In genomic region chr2:106304612-106305184, GRCh38 we compare ENCODE assay signal across 35 cellular contexts.
"Had no signal": no experiment of that assay in that cellular context is flagged by ENCODE, and none has a peak within 500 bp of the region (broad histone marks: within the 10 kb centered on the region; RNA-seq: fewer than 3 reads in every experiment).

No MANE protein-coding gene starts in this region.

- H3K4me1 ChIP-seq: adrenal gland, ascending aorta, breast epithelium, colonic mucosa had no signal

- H3K9me3 Mint-ChIP-seq: activated CD4-positive, alpha-beta memory T cell treated with anti-CD3 and anti-CD28 coated beads for 36 hours; activated CD4-positive, alpha-beta T cell treated with anti-CD3 and anti-CD28 coated beads, Interleukin-2, amount 10 ng/mL, durations not matched to agents 24 days and 14 days; activated naive CD4-positive, alpha-beta T cell treated with anti-CD3 and anti-CD28 coated beads for 36 hours; activated naive CD4-positive, alpha-beta T cell treated with anti-CD3 and anti-CD28 coated beads, Interleukin-2, amount 50 U/mL, for 24 hours; activated naive CD8-positive, alpha-beta T cell treated with anti-CD3 and anti-CD28 coated beads for 36 hours; activated naive CD8-positive, alpha-beta T cell treated with anti-CD3 and anti-CD28 coated beads, Interleukin-2, amount 50 U/mL, for 24 hours; activated T-helper 1 cell treated with anti-CD3 and anti-CD28 coated beads, Interleukin-12 subunit alpha, Interleukin-12 subunit beta, Interleukin-2, Interleukin-4 antibody, amounts not matched to agents 30 ng/mL and 10 ng/mL and 1 ng/mL, durations not matched to agents 14 hours and 24 hours and 36 hours; activated T-helper 2 cell treated with anti-CD3 and anti-CD28 coated beads, Interferon-gamma antibody, Interleukin-2, Interleukin-4, amounts not matched to agents 10 μg/mL and 5 μg/mL and 100 μg/mL, durations not matched to agents 14 hours and 24 hours and 36 hours; endodermal cell; T-helper 2 cell treated with Interferon-gamma antibody and Interleukin-4, amounts not matched to agents 5 μg/mL and 100 μg/mL, for 36 hours had no signal

- H3K4me3 Mint-ChIP-seq: activated CD4-positive, alpha-beta memory T cell treated with anti-CD3 and anti-CD28 coated beads for 36 hours; activated CD4-positive, alpha-beta T cell treated with anti-CD3 and anti-CD28 coated beads for 36 hours; activated CD4-positive, alpha-beta T cell treated with anti-CD3 and anti-CD28 coated beads, Interleukin-2, amount 10 ng/mL, durations not matched to agents 24 days and 14 days; activated CD8-positive, alpha-beta memory T cell treated with anti-CD3 and anti-CD28 coated beads, Interleukin-2, amount 10 ng/mL, durations not matched to agents 7 days and 5 days; activated CD8-positive, alpha-beta T cell treated with anti-CD3 and anti-CD28 coated beads, Interleukin-2, amount 10 ng/mL, durations not matched to agents 7 days and 5 days; activated naive CD4-positive, alpha-beta T cell treated with anti-CD3 and anti-CD28 coated beads for 36 hours; activated naive CD4-positive, alpha-beta T cell treated with anti-CD3 and anti-CD28 coated beads, Interleukin-2, amount 50 U/mL, for 24 hours; activated naive CD8-positive, alpha-beta T cell treated with anti-CD3 and anti-CD28 coated beads for 36 hours; activated naive CD8-positive, alpha-beta T cell treated with anti-CD3 and anti-CD28 coated beads, Interleukin-2, amount 50 U/mL, for 24 hours; activated T-helper 1 cell treated with anti-CD3 and anti-CD28 coated beads, Interleukin-12 subunit alpha, Interleukin-12 subunit beta, Interleukin-2, Interleukin-4 antibody, amounts not matched to agents 30 ng/mL and 10 ng/mL and 1 ng/mL, durations not matched to agents 14 hours and 24 hours and 36 hours; brain; endodermal cell; T-helper 17 cell; T-helper 2 cell treated with Interferon-gamma antibody and Interleukin-4, amounts not matched to agents 5 μg/mL and 100 μg/mL, for 36 hours had no signal

- H3K4me3 ChIP-seq: adrenal gland, ascending aorta, breast epithelium, cardiac muscle cell, colonic mucosa had no signal

- DNase-seq: activated CD4-positive, alpha-beta memory T cell treated with anti-CD3 and anti-CD28 coated beads for 36 hours; activated CD4-positive, alpha-beta T cell treated with anti-CD3 and anti-CD28 coated beads for 36 hours; activated CD4-positive, alpha-beta T cell treated with anti-CD3 and anti-CD28 coated beads, Interleukin-2, amount 10 ng/mL, durations not matched to agents 24 days and 14 days; activated CD4-positive, CD25-positive, alpha-beta regulatory T cell; activated CD4-positive, CD25-positive, alpha-beta regulatory T cell treated with anti-CD3 and anti-CD28 coated beads, Interleukin-2, amount 50 U/mL, for 72 hours; activated CD8-positive, alpha-beta memory T cell treated with anti-CD3 and anti-CD28 coated beads, Interleukin-2, amount 10 ng/mL, durations not matched to agents 7 days and 5 days; activated CD8-positive, alpha-beta memory T cell treated with anti-CD3 and anti-CD28 coated beads, Interleukin-2, amount 50 U/mL, for 4 hours; activated CD8-positive, alpha-beta T cell treated with anti-CD3 and anti-CD28 coated beads, Interleukin-2, amount 10 ng/mL, durations not matched to agents 7 days and 5 days; activated effector memory CD4-positive, alpha-beta T cell treated with anti-CD3 and anti-CD28 coated beads, Interleukin-2, amount 50 U/mL, for 16 hours; activated naive CD4-positive, alpha-beta T cell treated with anti-CD3 and anti-CD28 coated beads for 36 hours; activated naive CD8-positive, alpha-beta T cell treated with anti-CD3 and anti-CD28 coated beads for 36 hours; activated naive CD8-positive, alpha-beta T cell treated with anti-CD3 and anti-CD28 coated beads, Interleukin-2, amount 50 U/mL, for 24 hours; activated T-cell treated with anti-CD3 and anti-CD28 coated beads, Interleukin-2, amount 50 U/mL, for 1 hour; activated T-cell treated with anti-CD3 and anti-CD28 coated beads, Interleukin-2, amount 50 U/mL, for 48 hours; adrenal gland; central memory CD4-positive, alpha-beta T cell; cerebellar nuclear complex; colonic mucosa; effector memory CD4-positive, alpha-beta T cell; endodermal cell; foreskin fibroblast; SW 1271; T-helper 1 cell; T-helper 17 cell; T1000; WERI-Rb-1 had no signal

- H3K27ac Mint-ChIP-seq: activated CD4-positive, alpha-beta memory T cell treated with anti-CD3 and anti-CD28 coated beads for 36 hours; activated CD4-positive, alpha-beta T cell treated with anti-CD3 and anti-CD28 coated beads for 36 hours; activated CD4-positive, alpha-beta T cell treated with anti-CD3 and anti-CD28 coated beads, Interleukin-2, amount 10 ng/mL, durations not matched to agents 24 days and 14 days; activated CD8-positive, alpha-beta memory T cell treated with anti-CD3 and anti-CD28 coated beads, Interleukin-2, amount 10 ng/mL, durations not matched to agents 7 days and 5 days; activated CD8-positive, alpha-beta T cell treated with anti-CD3 and anti-CD28 coated beads, Interleukin-2, amount 10 ng/mL, durations not matched to agents 7 days and 5 days; activated naive CD4-positive, alpha-beta T cell treated with anti-CD3 and anti-CD28 coated beads for 36 hours; activated naive CD4-positive, alpha-beta T cell treated with anti-CD3 and anti-CD28 coated beads, Interleukin-2, amount 50 U/mL, for 24 hours; activated naive CD8-positive, alpha-beta T cell treated with anti-CD3 and anti-CD28 coated beads for 36 hours; activated naive CD8-positive, alpha-beta T cell treated with anti-CD3 and anti-CD28 coated beads, Interleukin-2, amount 50 U/mL, for 24 hours; activated T-helper 1 cell treated with anti-CD3 and anti-CD28 coated beads, Interleukin-12 subunit alpha, Interleukin-12 subunit beta, Interleukin-2, Interleukin-4 antibody, amounts not matched to agents 30 ng/mL and 10 ng/mL and 1 ng/mL, durations not matched to agents 14 hours and 24 hours and 36 hours; activated T-helper 2 cell treated with anti-CD3 and anti-CD28 coated beads, Interferon-gamma antibody, Interleukin-2, Interleukin-4, amounts not matched to agents 10 μg/mL and 5 μg/mL and 100 μg/mL, durations not matched to agents 14 hours and 24 hours and 36 hours; brain; endodermal cell; T-helper 17 cell; T-helper 2 cell treated with Interferon-gamma antibody and Interleukin-4, amounts not matched to agents 5 μg/mL and 100 μg/mL, for 36 hours had no signal

- H3K27me3 Mint-ChIP-seq: activated naive CD4-positive, alpha-beta T cell treated with anti-CD3 and anti-CD28 coated beads, Interleukin-2, amount 50 U/mL, for 24 hours; activated naive CD8-positive, alpha-beta T cell treated with anti-CD3 and anti-CD28 coated beads for 36 hours had no signal

- H3K27ac ChIP-seq: adrenal gland, ascending aorta, breast epithelium, cardiac muscle cell, colonic mucosa, WERI-Rb-1 had no signal

- H3K9me3 ChIP-seq: adrenal gland, ascending aorta, breast epithelium, colonic mucosa had no signal

- H3K36me3 ChIP-seq: adrenal gland, ascending aorta, breast epithelium, cardiac muscle cell, colonic mucosa, WERI-Rb-1 had no signal

- H3K27me3 ChIP-seq: adrenal gland, ascending aorta, breast epithelium, cardiac muscle cell, colonic mucosa had no signal

- ATAC-seq: activated CD4-positive, alpha-beta T cell treated with anti-CD3 and anti-CD28 coated beads for 36 hours; activated CD8-positive, alpha-beta memory T cell treated with anti-CD3 and anti-CD28 coated beads, Interleukin-2, amount 10 ng/mL, durations not matched to agents 7 days and 5 days; activated CD8-positive, alpha-beta T cell treated with anti-CD3 and anti-CD28 coated beads, Interleukin-2, amount 10 ng/mL, durations not matched to agents 7 days and 5 days; activated naive CD8-positive, alpha-beta T cell treated with anti-CD3 and anti-CD28 coated beads, Interleukin-2, amount 50 U/mL, for 24 hours; esophagus mucosa; T-helper 17 cell had no signal

- H3K4me1 Mint-ChIP-seq: activated CD4-positive, alpha-beta T cell treated with anti-CD3 and anti-CD28 coated beads for 36 hours; activated CD4-positive, alpha-beta T cell treated with anti-CD3 and anti-CD28 coated beads, Interleukin-2, amount 10 ng/mL, durations not matched to agents 24 days and 14 days; activated CD8-positive, alpha-beta memory T cell treated with anti-CD3 and anti-CD28 coated beads, Interleukin-2, amount 10 ng/mL, durations not matched to agents 7 days and 5 days; activated naive CD4-positive, alpha-beta T cell treated with anti-CD3 and anti-CD28 coated beads, Interleukin-2, amount 50 U/mL, for 24 hours; activated naive CD8-positive, alpha-beta T cell treated with anti-CD3 and anti-CD28 coated beads, Interleukin-2, amount 50 U/mL, for 24 hours; brain; endodermal cell; T-helper 17 cell had no signal

- H3K36me3 Mint-ChIP-seq: activated CD4-positive, alpha-beta memory T cell treated with anti-CD3 and anti-CD28 coated beads for 36 hours; activated CD8-positive, alpha-beta memory T cell treated with anti-CD3 and anti-CD28 coated beads, Interleukin-2, amount 10 ng/mL, durations not matched to agents 7 days and 5 days; activated naive CD4-positive, alpha-beta T cell treated with anti-CD3 and anti-CD28 coated beads, Interleukin-2, amount 50 U/mL, for 24 hours; activated naive CD8-positive, alpha-beta T cell treated with anti-CD3 and anti-CD28 coated beads for 36 hours; brain had no signal
